In the genomic region with DNA sequence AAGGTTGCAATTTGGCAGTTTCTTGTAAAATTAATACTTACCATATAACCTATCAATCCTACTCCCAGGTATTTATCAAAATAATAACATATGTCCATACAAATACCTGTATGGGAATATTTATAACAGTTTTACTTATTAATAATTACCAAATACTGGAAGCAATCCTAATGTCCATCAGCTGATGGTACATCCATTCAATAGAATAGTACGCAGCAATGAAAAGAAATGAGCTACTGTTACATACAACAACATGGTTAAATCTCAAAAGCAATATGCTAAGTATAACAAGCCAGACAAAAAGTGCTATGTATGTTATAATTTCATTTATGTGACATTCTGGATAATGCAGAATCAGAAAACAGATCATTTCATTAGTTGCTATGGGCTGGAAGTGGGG, we compare ENCODE assay signal across 28 cellular contexts. TPM values are rescaled to one million over a fixed set of nuclear protein-coding genes. Genes with fewer than 3 reads are reported as not detected.
"Had no signal": no experiment of that assay in that cellular context is flagged by ENCODE, and none has a peak within 500 bp of the region (broad histone marks: within the 10 kb centered on the region; RNA-seq: fewer than 3 reads in every experiment).

No MANE protein-coding gene starts in this region.

- H3K36me3 ChIP-seq: adrenal gland, breast epithelium, MG63 had no signal

- H3K27ac Mint-ChIP-seq: activated CD4-positive, alpha-beta memory T cell treated with anti-CD3 and anti-CD28 coated beads, Interleukin-2, amount 10 ng/mL, durations not matched to agents 7 days and 5 days; activated CD4-positive, alpha-beta T cell treated with anti-CD3 and anti-CD28 coated beads for 36 hours; activated naive CD8-positive, alpha-beta T cell treated with anti-CD3 and anti-CD28 coated beads, Interleukin-2, amount 10 ng/mL, durations not matched to agents 7 days and 5 days; activated T-cell treated with anti-CD3 and anti-CD28 coated beads, Interleukin-2, amount 50 U/mL, for 72 hours; activated T-helper 2 cell treated with anti-CD3 and anti-CD28 coated beads, Interferon-gamma antibody, Interleukin-2, Interleukin-4, amounts not matched to agents 10 μg/mL and 5 μg/mL and 100 μg/mL, durations not matched to agents 14 hours and 24 hours and 36 hours; T-cell had no signal

- H3K4me1 Mint-ChIP-seq: activated CD4-positive, alpha-beta memory T cell treated with anti-CD3 and anti-CD28 coated beads, Interleukin-2, amount 10 ng/mL, durations not matched to agents 7 days and 5 days; activated CD4-positive, alpha-beta T cell treated with anti-CD3 and anti-CD28 coated beads for 36 hours; activated naive CD8-positive, alpha-beta T cell treated with anti-CD3 and anti-CD28 coated beads, Interleukin-2, amount 10 ng/mL, durations not matched to agents 7 days and 5 days; T-cell had no signal

- ATAC-seq: activated CD4-positive, alpha-beta T cell treated with anti-CD3 and anti-CD28 coated beads for 36 hours; activated T-cell treated with anti-CD3 and anti-CD28 coated beads, Interleukin-2, amount 50 U/mL, for 72 hours; T-cell had no signal

- H3K27me3 ChIP-seq: breast epithelium, MG63 had no signal

- H3K4me3 ChIP-seq: adrenal gland, MG63 had no signal

- H3K4me1 ChIP-seq: adrenal gland, breast epithelium had no signal

- DNase-seq: activated CD4-positive, alpha-beta memory T cell treated with anti-CD3 and anti-CD28 coated beads, Interleukin-2, amount 10 ng/mL, durations not matched to agents 7 days and 5 days; activated CD4-positive, alpha-beta T cell treated with anti-CD3 and anti-CD28 coated beads for 36 hours; activated CD4-positive, alpha-beta T cell treated with anti-CD3 and anti-CD28 coated beads, Interleukin-2, amount 50 U/mL, for 1 hour; activated naive CD4-positive, alpha-beta T cell treated with anti-CD3 and anti-CD28 coated beads, Interleukin-2, amount 50 U/mL, for 16 hours; activated naive CD8-positive, alpha-beta T cell treated with anti-CD3 and anti-CD28 coated beads, Interleukin-2, amount 10 ng/mL, durations not matched to agents 7 days and 5 days; activated T-cell treated with anti-CD3 and anti-CD28 coated beads for 4 hours; activated T-cell treated with anti-CD3 and anti-CD28 coated beads, Interleukin-2, amount 50 U/mL, for 72 hours; adrenal gland; anterior cingulate cortex; caudate nucleus; MG63; MV-4-11; NCI-H1092 treated with DMSO at 0.1 percent for 48 hours; NCI-H1417 treated with DMSO at 0.1 percent for 48 hours; NCI-H1694 treated with DMSO at 0.1 percent for 48 hours; NCI-H2029 treated with DMSO at 0.1 percent for 48 hours; NCI-H345; NCI-H510A; NCI-H69; NK-92 treated with Interleukin-12 subunit alpha and Interleukin-12 subunit beta, amount 100 ng/mL, for 24 hours; OCI-M1; SHP77 treated with DMSO at 0.1 percent for 48 hours; T-cell; T-helper 2 cell; T1000 had no signal

- H3K4me3 Mint-ChIP-seq: activated CD4-positive, alpha-beta memory T cell treated with anti-CD3 and anti-CD28 coated beads, Interleukin-2, amount 10 ng/mL, durations not matched to agents 7 days and 5 days; activated CD4-positive, alpha-beta T cell treated with anti-CD3 and anti-CD28 coated beads for 36 hours; activated naive CD8-positive, alpha-beta T cell treated with anti-CD3 and anti-CD28 coated beads, Interleukin-2, amount 10 ng/mL, durations not matched to agents 7 days and 5 days; activated T-cell treated with anti-CD3 and anti-CD28 coated beads, Interleukin-2, amount 50 U/mL, for 72 hours; T-cell had no signal

- H3K9me3 ChIP-seq: adrenal gland, MG63 had no signal

- H3K36me3 Mint-ChIP-seq: activated naive CD8-positive, alpha-beta T cell treated with anti-CD3 and anti-CD28 coated beads, Interleukin-2, amount 10 ng/mL, durations not matched to agents 7 days and 5 days had no signal

RNA-seq across cellular contexts. Expression of a gene that starts 1.2 kb away (rescaled TPM):
- total RNA-seq: activated CD4-positive, alpha-beta memory T cell treated with anti-CD3 and anti-CD28 coated beads, Interleukin-2, amount 10 ng/mL, durations not matched to agents 7 days and 5 days; activated CD8-positive, alpha-beta memory T cell treated with anti-CD3 and anti-CD28 coated beads for 36 hours; activated naive CD8-positive, alpha-beta T cell treated with anti-CD3 and anti-CD28 coated beads, Interleukin-2, amount 10 ng/mL, durations not matched to agents 7 days and 5 days; activated T-helper 2 cell treated with anti-CD3 and anti-CD28 coated beads, Interferon-gamma antibody, Interleukin-2, Interleukin-4, amounts not matched to agents 10 μg/mL and 5 μg/mL and 100 μg/mL, durations not matched to agents 14 hours and 24 hours and 36 hours had no signal
